1 cellular context compared by ENCODE assay signal in the genomic region with DNA sequence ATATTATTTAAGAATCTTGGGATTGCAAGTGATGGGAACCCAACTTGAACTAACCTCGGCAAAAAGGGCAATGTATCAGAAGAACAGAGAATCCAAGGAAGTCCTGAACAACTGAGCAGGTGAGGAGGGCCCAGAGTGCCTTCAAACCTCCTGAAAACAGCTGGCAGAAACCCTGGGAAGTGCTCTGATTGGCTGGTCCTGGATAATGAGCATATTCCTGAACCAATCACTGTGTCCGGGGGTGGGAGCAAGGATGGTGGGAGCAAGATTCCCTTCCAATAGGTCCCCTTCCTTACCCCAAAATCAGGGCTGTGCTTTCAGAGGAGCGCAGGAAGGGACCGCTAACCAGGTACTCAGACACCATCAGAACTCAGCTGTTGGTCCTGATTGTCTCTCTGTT.
TF ChIP-seq lines count a peak whose summit lies in the region.

No MANE protein-coding gene starts in this region.

TF ChIP-seq in H1, 55 proteins besides CTCF, POLR2A, EP300 and RAD21:
- TF ChIP-seq JUN (IDR thresholded peaks at IDR 0.05; ENCODE audit: low read depth, low read length), result no peak
- no peak for TF ChIP-seq POLR2AphosphoS5 (IDR thresholded peaks at IDR 0.05; ENCODE audit: low read depth, low read length)
- TF ChIP-seq SP1 (IDR thresholded peaks at IDR 0.05; ENCODE audit: low read depth, low read length), result peak; percentile 97
- TF ChIP-seq BCL11A (IDR thresholded peaks at IDR 0.05; ENCODE audit: low read depth in 2 of 2, low read length in 2 of 2), result no peak
- TF ChIP-seq, protein P1, sequence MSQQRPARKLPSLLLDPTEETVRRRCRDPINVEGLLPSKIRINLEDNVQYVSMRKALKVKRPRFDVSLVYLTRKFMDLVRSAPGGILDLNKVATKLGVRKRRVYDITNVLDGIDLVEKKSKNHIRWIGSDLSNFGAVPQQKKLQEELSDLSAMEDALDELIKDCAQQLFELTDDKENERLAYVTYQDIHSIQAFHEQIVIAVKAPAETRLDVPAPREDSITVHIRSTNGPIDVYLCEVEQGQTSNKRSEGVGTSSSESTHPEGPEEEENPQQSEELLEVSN (IDR thresholded peaks at IDR 0.05), result peak; percentile 97
- TF ChIP-seq EZH2 (IDR thresholded peaks at IDR 0.05; ENCODE audit: low read depth, low read length, severe bottlenecking), result no peak
- peak; percentile 85 for TF ChIP-seq CHD2 (IDR thresholded peaks at IDR 0.05; ENCODE audit: low read length)
- no peak for TF ChIP-seq TCF12 (IDR thresholded peaks at IDR 0.05; ENCODE audit: low read depth, low read length)
- no peak for TF ChIP-seq HDAC2 (IDR thresholded peaks at IDR 0.05; ENCODE audit: borderline replicate concordance in 1 of 2, low read depth in 2 of 2, low read length in 2 of 2)
- no peak for TF ChIP-seq PHF8 (conservative IDR thresholded peaks at IDR 0.05; ENCODE audit: low read depth, low read length)
- TF ChIP-seq JUND (IDR thresholded peaks at IDR 0.05; ENCODE audit: low read length), result no peak
- TF ChIP-seq SP2 (IDR thresholded peaks at IDR 0.05; ENCODE audit: low read length), result peak; percentile 66
- no peak for TF ChIP-seq GTF2F1 (IDR thresholded peaks at IDR 0.05; ENCODE audit: borderline replicate concordance, low read depth, low read length)
- TF ChIP-seq, protein P2, sequence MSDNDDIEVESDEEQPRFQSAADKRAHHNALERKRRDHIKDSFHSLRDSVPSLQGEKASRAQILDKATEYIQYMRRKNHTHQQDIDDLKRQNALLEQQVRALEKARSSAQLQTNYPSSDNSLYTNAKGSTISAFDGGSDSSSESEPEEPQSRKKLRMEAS (IDR thresholded peaks at IDR 0.05), result peak; percentile 73
- no peak for TF ChIP-seq TAF1 (IDR thresholded peaks at IDR 0.05; ENCODE audit: low read depth, low read length)
